Comparison of ENCODE assay signal across 21 cellular contexts in genomic region chr7:136640977-136641376, GRCh38.
"Had no signal": no experiment of that assay in that cellular context is flagged by ENCODE, and none has a peak within 500 bp of the region (broad histone marks: within the 10 kb centered on the region; RNA-seq: fewer than 3 reads in every experiment).

No MANE protein-coding gene starts in this region.

- H3K9me3 ChIP-seq: colonic mucosa, tibial nerve, uterus had no signal

- DNase-seq: activated CD4-positive, alpha-beta T cell treated with anti-CD3 and anti-CD28 coated beads, Interleukin-2, amount 50 U/mL, for 1 hour; activated CD4-positive, CD25-positive, alpha-beta regulatory T cell; activated CD8-positive, alpha-beta memory T cell treated with anti-CD3 and anti-CD28 coated beads for 24 hours; activated CD8-positive, alpha-beta memory T cell treated with anti-CD3 and anti-CD28 coated beads, Interleukin-2, amount 50 U/mL, for 48 hours; activated effector memory CD4-positive, alpha-beta T cell treated with Interleukin-2 at 50 U/mL for 16 hours; activated naive CD4-positive, alpha-beta T cell treated with anti-CD3 and anti-CD28 coated beads, Interleukin-2, amount 10 ng/mL, durations not matched to agents 7 days and 5 days; activated naive CD8-positive, alpha-beta T cell treated with anti-CD3 and anti-CD28 coated beads, Interleukin-2, amount 50 U/mL, for 24 hours; activated T-cell treated with anti-CD3 and anti-CD28 coated beads, Interleukin-2, amount 50 U/mL, for 48 hours; aorta; brain microvascular endothelial cell; central memory CD4-positive, alpha-beta T cell; colonic mucosa; foreskin keratinocyte; glutamatergic neuron; hippocampal formation; stimulated activated naive CD8-positive, alpha-beta T cell treated with anti-CD3 and anti-CD28 coated beads, Interleukin-15, Interleukin-2, amounts not matched to agents 100 U/mL and 50 U/mL, for 24 hours; T-helper 9 cell; uterus had no signal

- H3K36me3 ChIP-seq: brain microvascular endothelial cell, colonic mucosa, tibial nerve, uterus had no signal

- H3K27ac Mint-ChIP-seq: activated naive CD8-positive, alpha-beta T cell treated with anti-CD3 and anti-CD28 coated beads, Interleukin-2, amount 50 U/mL, for 24 hours; progenitor cell of endocrine pancreas had no signal

- H3K27me3 Mint-ChIP-seq: activated naive CD4-positive, alpha-beta T cell treated with anti-CD3 and anti-CD28 coated beads, Interleukin-2, amount 10 ng/mL, durations not matched to agents 7 days and 5 days; activated naive CD8-positive, alpha-beta T cell treated with anti-CD3 and anti-CD28 coated beads, Interleukin-2, amount 50 U/mL, for 24 hours; progenitor cell of endocrine pancreas had no signal

- H3K27me3 ChIP-seq: brain microvascular endothelial cell, colonic mucosa, foreskin keratinocyte, tibial nerve, uterus had no signal

- H3K4me1 ChIP-seq: colonic mucosa, foreskin keratinocyte, tibial nerve, uterus had no signal

- H3K4me1 Mint-ChIP-seq: activated naive CD4-positive, alpha-beta T cell treated with anti-CD3 and anti-CD28 coated beads, Interleukin-2, amount 10 ng/mL, durations not matched to agents 7 days and 5 days; activated naive CD8-positive, alpha-beta T cell treated with anti-CD3 and anti-CD28 coated beads, Interleukin-2, amount 50 U/mL, for 24 hours had no signal

- H3K27ac ChIP-seq: brain microvascular endothelial cell, colonic mucosa, foreskin keratinocyte, tibial nerve, uterus had no signal

- H3K4me3 ChIP-seq: colonic mucosa, lung, tibial nerve, uterus had no signal

- H3K36me3 Mint-ChIP-seq: activated naive CD4-positive, alpha-beta T cell treated with anti-CD3 and anti-CD28 coated beads, Interleukin-2, amount 10 ng/mL, durations not matched to agents 7 days and 5 days had no signal

- H3K4me3 Mint-ChIP-seq: activated naive CD4-positive, alpha-beta T cell treated with anti-CD3 and anti-CD28 coated beads, Interleukin-2, amount 10 ng/mL, durations not matched to agents 7 days and 5 days; activated naive CD8-positive, alpha-beta T cell treated with anti-CD3 and anti-CD28 coated beads, Interleukin-2, amount 50 U/mL, for 24 hours had no signal

- ATAC-seq: activated naive CD8-positive, alpha-beta T cell treated with anti-CD3 and anti-CD28 coated beads, Interleukin-2, amount 50 U/mL, for 24 hours; foreskin keratinocyte; stimulated activated naive CD8-positive, alpha-beta T cell treated with anti-CD3 and anti-CD28 coated beads, Interleukin-15, Interleukin-2, amounts not matched to agents 100 U/mL and 50 U/mL, for 24 hours had no signal
